Comparison of ENCODE assay signal across 1 cellular context in the genomic region with DNA sequence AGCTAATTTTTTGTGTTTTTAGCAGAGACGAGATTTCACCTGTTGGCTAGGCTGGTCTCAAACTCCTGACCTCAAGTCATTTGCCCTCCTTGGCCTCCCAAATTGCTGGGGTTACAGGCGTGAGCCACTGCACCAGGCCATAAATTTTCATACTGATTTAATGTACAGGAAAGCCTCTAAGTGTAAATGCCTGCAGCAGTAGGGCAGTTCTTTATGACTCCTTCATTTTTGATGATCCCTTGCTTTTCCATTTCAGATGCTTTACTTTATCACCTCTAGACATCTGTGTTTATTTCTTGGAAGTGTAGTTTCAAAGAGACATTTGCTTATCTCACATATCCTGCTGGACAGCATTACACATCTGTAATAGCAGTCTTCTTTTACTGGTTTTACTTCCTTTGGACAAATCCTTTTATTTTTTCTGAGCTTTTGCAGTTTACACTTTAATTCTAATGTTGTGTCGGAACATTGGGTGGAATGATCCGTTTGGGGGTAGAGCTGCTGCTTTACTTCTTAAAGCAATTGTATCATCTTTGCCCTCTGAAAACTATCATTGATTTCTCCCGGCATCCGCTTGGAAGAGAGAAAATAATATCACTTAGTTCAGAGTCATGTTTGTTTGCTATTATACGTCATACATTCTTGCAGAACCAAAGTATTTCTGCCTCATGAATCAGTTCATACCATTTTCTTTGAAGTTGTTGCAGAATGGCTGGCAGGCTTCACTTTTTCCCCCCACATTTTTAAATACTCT.
TF ChIP-seq lines count a peak whose summit lies in the region.

No MANE protein-coding gene starts in this region.

TF ChIP-seq in K562, 482 proteins besides CTCF, POLR2A, EP300 and RAD21 (continued from another document and continues in another):
- TF ChIP-seq, protein P1, sequence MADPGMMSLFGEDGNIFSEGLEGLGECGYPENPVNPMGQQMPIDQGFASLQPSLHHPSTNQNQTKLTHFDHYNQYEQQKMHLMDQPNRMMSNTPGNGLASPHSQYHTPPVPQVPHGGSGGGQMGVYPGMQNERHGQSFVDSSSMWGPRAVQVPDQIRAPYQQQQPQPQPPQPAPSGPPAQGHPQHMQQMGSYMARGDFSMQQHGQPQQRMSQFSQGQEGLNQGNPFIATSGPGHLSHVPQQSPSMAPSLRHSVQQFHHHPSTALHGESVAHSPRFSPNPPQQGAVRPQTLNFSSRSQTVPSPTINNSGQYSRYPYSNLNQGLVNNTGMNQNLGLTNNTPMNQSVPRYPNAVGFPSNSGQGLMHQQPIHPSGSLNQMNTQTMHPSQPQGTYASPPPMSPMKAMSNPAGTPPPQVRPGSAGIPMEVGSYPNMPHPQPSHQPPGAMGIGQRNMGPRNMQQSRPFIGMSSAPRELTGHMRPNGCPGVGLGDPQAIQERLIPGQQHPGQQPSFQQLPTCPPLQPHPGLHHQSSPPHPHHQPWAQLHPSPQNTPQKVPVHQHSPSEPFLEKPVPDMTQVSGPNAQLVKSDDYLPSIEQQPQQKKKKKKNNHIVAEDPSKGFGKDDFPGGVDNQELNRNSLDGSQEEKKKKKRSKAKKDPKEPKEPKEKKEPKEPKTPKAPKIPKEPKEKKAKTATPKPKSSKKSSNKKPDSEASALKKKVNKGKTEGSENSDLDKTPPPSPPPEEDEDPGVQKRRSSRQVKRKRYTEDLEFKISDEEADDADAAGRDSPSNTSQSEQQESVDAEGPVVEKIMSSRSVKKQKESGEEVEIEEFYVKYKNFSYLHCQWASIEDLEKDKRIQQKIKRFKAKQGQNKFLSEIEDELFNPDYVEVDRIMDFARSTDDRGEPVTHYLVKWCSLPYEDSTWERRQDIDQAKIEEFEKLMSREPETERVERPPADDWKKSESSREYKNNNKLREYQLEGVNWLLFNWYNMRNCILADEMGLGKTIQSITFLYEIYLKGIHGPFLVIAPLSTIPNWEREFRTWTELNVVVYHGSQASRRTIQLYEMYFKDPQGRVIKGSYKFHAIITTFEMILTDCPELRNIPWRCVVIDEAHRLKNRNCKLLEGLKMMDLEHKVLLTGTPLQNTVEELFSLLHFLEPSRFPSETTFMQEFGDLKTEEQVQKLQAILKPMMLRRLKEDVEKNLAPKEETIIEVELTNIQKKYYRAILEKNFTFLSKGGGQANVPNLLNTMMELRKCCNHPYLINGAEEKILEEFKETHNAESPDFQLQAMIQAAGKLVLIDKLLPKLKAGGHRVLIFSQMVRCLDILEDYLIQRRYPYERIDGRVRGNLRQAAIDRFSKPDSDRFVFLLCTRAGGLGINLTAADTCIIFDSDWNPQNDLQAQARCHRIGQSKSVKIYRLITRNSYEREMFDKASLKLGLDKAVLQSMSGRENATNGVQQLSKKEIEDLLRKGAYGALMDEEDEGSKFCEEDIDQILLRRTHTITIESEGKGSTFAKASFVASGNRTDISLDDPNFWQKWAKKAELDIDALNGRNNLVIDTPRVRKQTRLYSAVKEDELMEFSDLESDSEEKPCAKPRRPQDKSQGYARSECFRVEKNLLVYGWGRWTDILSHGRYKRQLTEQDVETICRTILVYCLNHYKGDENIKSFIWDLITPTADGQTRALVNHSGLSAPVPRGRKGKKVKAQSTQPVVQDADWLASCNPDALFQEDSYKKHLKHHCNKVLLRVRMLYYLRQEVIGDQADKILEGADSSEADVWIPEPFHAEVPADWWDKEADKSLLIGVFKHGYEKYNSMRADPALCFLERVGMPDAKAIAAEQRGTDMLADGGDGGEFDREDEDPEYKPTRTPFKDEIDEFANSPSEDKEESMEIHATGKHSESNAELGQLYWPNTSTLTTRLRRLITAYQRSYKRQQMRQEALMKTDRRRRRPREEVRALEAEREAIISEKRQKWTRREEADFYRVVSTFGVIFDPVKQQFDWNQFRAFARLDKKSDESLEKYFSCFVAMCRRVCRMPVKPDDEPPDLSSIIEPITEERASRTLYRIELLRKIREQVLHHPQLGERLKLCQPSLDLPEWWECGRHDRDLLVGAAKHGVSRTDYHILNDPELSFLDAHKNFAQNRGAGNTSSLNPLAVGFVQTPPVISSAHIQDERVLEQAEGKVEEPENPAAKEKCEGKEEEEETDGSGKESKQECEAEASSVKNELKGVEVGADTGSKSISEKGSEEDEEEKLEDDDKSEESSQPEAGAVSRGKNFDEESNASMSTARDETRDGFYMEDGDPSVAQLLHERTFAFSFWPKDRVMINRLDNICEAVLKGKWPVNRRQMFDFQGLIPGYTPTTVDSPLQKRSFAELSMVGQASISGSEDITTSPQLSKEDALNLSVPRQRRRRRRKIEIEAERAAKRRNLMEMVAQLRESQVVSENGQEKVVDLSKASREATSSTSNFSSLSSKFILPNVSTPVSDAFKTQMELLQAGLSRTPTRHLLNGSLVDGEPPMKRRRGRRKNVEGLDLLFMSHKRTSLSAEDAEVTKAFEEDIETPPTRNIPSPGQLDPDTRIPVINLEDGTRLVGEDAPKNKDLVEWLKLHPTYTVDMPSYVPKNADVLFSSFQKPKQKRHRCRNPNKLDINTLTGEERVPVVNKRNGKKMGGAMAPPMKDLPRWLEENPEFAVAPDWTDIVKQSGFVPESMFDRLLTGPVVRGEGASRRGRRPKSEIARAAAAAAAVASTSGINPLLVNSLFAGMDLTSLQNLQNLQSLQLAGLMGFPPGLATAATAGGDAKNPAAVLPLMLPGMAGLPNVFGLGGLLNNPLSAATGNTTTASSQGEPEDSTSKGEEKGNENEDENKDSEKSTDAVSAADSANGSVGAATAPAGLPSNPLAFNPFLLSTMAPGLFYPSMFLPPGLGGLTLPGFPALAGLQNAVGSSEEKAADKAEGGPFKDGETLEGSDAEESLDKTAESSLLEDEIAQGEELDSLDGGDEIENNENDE (IDR thresholded peaks at IDR 0.05; ENCODE audit: low read depth, low read length) = no peak
- TF ChIP-seq YBX1 (IDR thresholded peaks at IDR 0.05) = no peak
- peak; percentile 91 for TF ChIP-seq GATA2 (CRISPR knock-in tag; IDR thresholded peaks at IDR 0.05)
- TF ChIP-seq EP400 (IDR thresholded peaks at IDR 0.05) = peak; percentile 30; the same call in 1 of the 2 replicates
- TF ChIP-seq NFYB (IDR thresholded peaks at IDR 0.05; ENCODE audit: extremely low read depth, insufficient read length) = no peak
- 0 out of 2 replicates have a peak, but pooled peaks have one; percentile 22 for TF ChIP-seq LCOR (CRISPR knock-in tag; IDR thresholded peaks at IDR 0.05)
- TF ChIP-seq RBBP5 (IDR thresholded peaks at IDR 0.05; ENCODE audit: borderline replicate concordance, insufficient read depth, low read length, poor library complexity, severe bottlenecking) = peak; percentile 82
- TF ChIP-seq NR2F6 (CRISPR knock-in tag; IDR thresholded peaks at IDR 0.05) = no peak
- TF ChIP-seq SMAD4 (CRISPR knock-in tag; conservative IDR thresholded peaks at IDR 0.05) = peak; percentile 99
- no peak for TF ChIP-seq SRSF1 (IDR thresholded peaks at IDR 0.05; ENCODE audit: low read depth, low read length)
- TF ChIP-seq ZNF124 (CRISPR knock-in tag; IDR thresholded peaks at IDR 0.05) = no peak
- TF ChIP-seq ZNF12 (CRISPR knock-in tag; IDR thresholded peaks at IDR 0.05) = no peak
- TF ChIP-seq SREBF1 (IDR thresholded peaks at IDR 0.05; ENCODE audit: borderline replicate concordance, low read depth, low read length) = no peak
- peak; percentile 98 for TF ChIP-seq TAL1 (IDR thresholded peaks at IDR 0.05)
- peak; percentile 68; the same call in 1 of the 2 replicates for TF ChIP-seq ZNF311 (CRISPR knock-in tag; IDR thresholded peaks at IDR 0.05)
- TF ChIP-seq ERF (CRISPR knock-in tag; IDR thresholded peaks at IDR 0.05) = no peak
- no peak for TF ChIP-seq FOXA1 (IDR thresholded peaks at IDR 0.05; ENCODE audit: borderline replicate concordance)
- peak; percentile 56 for TF ChIP-seq ZFX (CRISPR knock-in tag; IDR thresholded peaks at IDR 0.05)
- TF ChIP-seq MCM3 (IDR thresholded peaks at IDR 0.05) = no peak
- no peak for TF ChIP-seq MCM5 (IDR thresholded peaks at IDR 0.05; ENCODE audit: low read depth)
- TF ChIP-seq HDGF (IDR thresholded peaks at IDR 0.05) = no peak
- TF ChIP-seq, protein P2, sequence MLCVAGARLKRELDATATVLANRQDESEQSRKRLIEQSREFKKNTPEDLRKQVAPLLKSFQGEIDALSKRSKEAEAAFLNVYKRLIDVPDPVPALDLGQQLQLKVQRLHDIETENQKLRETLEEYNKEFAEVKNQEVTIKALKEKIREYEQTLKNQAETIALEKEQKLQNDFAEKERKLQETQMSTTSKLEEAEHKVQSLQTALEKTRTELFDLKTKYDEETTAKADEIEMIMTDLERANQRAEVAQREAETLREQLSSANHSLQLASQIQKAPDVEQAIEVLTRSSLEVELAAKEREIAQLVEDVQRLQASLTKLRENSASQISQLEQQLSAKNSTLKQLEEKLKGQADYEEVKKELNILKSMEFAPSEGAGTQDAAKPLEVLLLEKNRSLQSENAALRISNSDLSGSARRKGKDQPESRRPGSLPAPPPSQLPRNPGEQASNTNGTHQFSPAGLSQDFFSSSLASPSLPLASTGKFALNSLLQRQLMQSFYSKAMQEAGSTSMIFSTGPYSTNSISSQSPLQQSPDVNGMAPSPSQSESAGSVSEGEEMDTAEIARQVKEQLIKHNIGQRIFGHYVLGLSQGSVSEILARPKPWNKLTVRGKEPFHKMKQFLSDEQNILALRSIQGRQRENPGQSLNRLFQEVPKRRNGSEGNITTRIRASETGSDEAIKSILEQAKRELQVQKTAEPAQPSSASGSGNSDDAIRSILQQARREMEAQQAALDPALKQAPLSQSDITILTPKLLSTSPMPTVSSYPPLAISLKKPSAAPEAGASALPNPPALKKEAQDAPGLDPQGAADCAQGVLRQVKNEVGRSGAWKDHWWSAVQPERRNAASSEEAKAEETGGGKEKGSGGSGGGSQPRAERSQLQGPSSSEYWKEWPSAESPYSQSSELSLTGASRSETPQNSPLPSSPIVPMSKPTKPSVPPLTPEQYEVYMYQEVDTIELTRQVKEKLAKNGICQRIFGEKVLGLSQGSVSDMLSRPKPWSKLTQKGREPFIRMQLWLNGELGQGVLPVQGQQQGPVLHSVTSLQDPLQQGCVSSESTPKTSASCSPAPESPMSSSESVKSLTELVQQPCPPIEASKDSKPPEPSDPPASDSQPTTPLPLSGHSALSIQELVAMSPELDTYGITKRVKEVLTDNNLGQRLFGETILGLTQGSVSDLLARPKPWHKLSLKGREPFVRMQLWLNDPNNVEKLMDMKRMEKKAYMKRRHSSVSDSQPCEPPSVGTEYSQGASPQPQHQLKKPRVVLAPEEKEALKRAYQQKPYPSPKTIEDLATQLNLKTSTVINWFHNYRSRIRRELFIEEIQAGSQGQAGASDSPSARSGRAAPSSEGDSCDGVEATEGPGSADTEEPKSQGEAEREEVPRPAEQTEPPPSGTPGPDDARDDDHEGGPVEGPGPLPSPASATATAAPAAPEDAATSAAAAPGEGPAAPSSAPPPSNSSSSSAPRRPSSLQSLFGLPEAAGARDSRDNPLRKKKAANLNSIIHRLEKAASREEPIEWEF (CRISPR knock-in tag; IDR thresholded peaks at IDR 0.05) = no peak
- TF ChIP-seq ZNF384 (IDR thresholded peaks at IDR 0.05; ENCODE audit: low read depth, low read length) = 0 out of 2 replicates have a peak, but pooled peaks have one; percentile 49
- TF ChIP-seq TBL1XR1 (IDR thresholded peaks at IDR 0.05; ENCODE audit: low read length in 2 of 2) = peak; percentile 81 to 98; a peak in 3 of 4 replicates
- no peak for TF ChIP-seq NR2C1 (IDR thresholded peaks at IDR 0.05)
- no peak for TF ChIP-seq NR2C1 (tag; IDR thresholded peaks at IDR 0.05)
- TF ChIP-seq ELF1 (tag; IDR thresholded peaks at IDR 0.05) = no peak
- TF ChIP-seq, protein P3, sequence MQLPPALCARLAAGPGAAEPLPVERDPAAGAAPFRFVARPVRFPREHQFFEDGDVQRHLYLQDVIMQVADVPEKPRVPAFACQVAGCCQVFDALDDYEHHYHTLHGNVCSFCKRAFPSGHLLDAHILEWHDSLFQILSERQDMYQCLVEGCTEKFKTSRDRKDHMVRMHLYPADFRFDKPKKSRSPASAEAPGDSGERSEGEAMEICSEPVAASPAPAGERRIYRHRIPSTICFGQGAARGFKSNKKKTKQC (CRISPR knock-in tag; IDR thresholded peaks at IDR 0.05) = no peak
- TF ChIP-seq EHMT2 (IDR thresholded peaks at IDR 0.05) = peak; percentile 63; the same call in 1 of the 2 replicates
- no peak for TF ChIP-seq BRCA1 (IDR thresholded peaks at IDR 0.05)
- no peak for TF ChIP-seq BRCA1 (CRISPR knock-in tag; IDR thresholded peaks at IDR 0.05)
- TF ChIP-seq CBX3 (IDR thresholded peaks at IDR 0.05; ENCODE audit: borderline replicate concordance in 1 of 2, low read length in 2 of 2) = no peak; a peak in 1 of 3 replicates
- TF ChIP-seq CAMTA2 (CRISPR knock-in tag; conservative IDR thresholded peaks at IDR 0.05) = no peak
- peak; percentile 99 for TF ChIP-seq CBFA2T3 (IDR thresholded peaks at IDR 0.05)
- peak; percentile 81 for TF ChIP-seq PYGO2 (tag; IDR thresholded peaks at IDR 0.05)
- TF ChIP-seq HMG20B (CRISPR knock-in tag; IDR thresholded peaks at IDR 0.05) = no peak
- TF ChIP-seq TARDBP (IDR thresholded peaks at IDR 0.05) = peak; percentile 87; the same call in 1 of the 2 replicates
- TF ChIP-seq TCF7L2 (IDR thresholded peaks at IDR 0.05; ENCODE audit: low read depth, low read length) = no peak
- TF ChIP-seq, protein P4, sequence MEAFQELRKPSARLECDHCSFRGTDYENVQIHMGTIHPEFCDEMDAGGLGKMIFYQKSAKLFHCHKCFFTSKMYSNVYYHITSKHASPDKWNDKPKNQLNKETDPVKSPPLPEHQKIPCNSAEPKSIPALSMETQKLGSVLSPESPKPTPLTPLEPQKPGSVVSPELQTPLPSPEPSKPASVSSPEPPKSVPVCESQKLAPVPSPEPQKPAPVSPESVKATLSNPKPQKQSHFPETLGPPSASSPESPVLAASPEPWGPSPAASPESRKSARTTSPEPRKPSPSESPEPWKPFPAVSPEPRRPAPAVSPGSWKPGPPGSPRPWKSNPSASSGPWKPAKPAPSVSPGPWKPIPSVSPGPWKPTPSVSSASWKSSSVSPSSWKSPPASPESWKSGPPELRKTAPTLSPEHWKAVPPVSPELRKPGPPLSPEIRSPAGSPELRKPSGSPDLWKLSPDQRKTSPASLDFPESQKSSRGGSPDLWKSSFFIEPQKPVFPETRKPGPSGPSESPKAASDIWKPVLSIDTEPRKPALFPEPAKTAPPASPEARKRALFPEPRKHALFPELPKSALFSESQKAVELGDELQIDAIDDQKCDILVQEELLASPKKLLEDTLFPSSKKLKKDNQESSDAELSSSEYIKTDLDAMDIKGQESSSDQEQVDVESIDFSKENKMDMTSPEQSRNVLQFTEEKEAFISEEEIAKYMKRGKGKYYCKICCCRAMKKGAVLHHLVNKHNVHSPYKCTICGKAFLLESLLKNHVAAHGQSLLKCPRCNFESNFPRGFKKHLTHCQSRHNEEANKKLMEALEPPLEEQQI (IDR thresholded peaks at IDR 0.05) = peak; percentile 95
- TF ChIP-seq NCOA6 (IDR thresholded peaks at IDR 0.05) = peak; percentile 59
- no peak for TF ChIP-seq NRF1 (conservative IDR thresholded peaks at IDR 0.05 in 1 of 2, IDR thresholded peaks at IDR 0.05 in 1 of 2)
- TF ChIP-seq, protein P5, sequence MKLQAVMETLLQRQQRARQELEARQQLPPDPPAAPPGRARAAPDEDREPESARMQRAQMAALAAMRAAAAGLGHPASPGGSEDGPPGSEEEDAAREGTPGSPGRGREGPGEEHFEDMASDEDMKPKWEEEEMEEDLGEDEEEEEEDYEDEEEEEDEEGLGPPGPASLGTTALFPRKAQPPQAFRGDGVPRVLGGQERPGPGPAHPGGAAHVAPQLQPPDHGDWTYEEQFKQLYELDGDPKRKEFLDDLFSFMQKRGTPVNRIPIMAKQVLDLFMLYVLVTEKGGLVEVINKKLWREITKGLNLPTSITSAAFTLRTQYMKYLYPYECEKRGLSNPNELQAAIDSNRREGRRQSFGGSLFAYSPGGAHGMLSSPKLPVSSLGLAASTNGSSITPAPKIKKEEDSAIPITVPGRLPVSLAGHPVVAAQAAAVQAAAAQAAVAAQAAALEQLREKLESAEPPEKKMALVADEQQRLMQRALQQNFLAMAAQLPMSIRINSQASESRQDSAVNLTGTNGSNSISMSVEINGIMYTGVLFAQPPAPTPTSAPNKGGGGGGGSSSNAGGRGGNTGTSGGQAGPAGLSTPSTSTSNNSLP (IDR thresholded peaks at IDR 0.05; ENCODE audit: borderline replicate concordance, low read depth, low read length) = peak; percentile 94
- no peak for TF ChIP-seq KLF13 (tag; IDR thresholded peaks at IDR 0.05; ENCODE audit: borderline replicate concordance, low read depth)
